In the genomic region with DNA sequence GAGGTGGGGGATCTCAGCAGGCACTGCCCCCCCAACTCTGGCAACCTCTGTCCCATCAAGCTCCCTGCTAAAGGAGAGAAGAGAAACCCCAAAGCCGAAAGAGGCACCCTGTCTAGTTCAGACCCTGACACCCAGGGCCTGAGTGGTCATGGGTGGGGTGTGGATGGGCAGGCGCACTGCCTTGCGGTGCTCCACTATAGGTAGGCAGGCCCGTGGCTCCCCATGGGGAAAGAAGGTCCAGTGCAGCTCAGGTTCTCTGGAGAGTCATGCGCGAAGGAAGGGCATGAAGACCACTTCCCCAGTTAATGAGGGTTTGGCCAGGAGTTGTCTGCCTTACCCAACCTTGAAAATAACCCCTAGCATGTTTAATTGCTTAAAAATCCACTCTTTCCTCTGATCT, we compare ENCODE assay signal across 6 cellular contexts. TPM values are rescaled to one million over a fixed set of nuclear protein-coding genes. Genes with fewer than 3 reads are reported as not detected.
"Had no signal": no experiment of that assay in that cellular context is flagged by ENCODE, and none has a peak within 500 bp of the region (broad histone marks: within the 10 kb centered on the region; RNA-seq: fewer than 3 reads in every experiment).

No MANE protein-coding gene starts in this region.

RNA-seq across cellular contexts. Expression of a gene that starts 40.4 kb away (rescaled TPM):
- total RNA-seq: activated CD4-positive, alpha-beta memory T cell treated with anti-CD3 and anti-CD28 coated beads, Interleukin-2, amount 10 ng/mL, durations not matched to agents 7 days and 5 days; LHCN-M2; RPMI7951; SK-MEL-5; T-helper 1 cell treated with Interleukin-12 subunit alpha and Interleukin-12 subunit beta and Interleukin-4 antibody, amounts not matched to agents 30 ng/mL and 1 ng/mL, for 36 hours had no signal
- polyA plus RNA-seq: aorta had no signal
